ENCODE assay signal across 8 cellular contexts in genomic region chr17:27353469-27354050, GRCh38. TPM values are rescaled to one million over a fixed set of nuclear protein-coding genes. Genes with fewer than 3 reads are reported as not detected.
DNase-seq lines count a peak whose midpoint lies in the region; ATAC-seq and TF ChIP-seq lines count a peak whose summit lies in the region.

No MANE protein-coding gene starts in this region.

- BruUV-seq in HCT116 (replicated peaks; lab: Mats Ljungman, UMichigan): no TSS peak

- peak overlapping the region; percentile 85 to 95 for H3K4me3 ChIP-seq in HCT116 (replicated peaks in 1 of 2; ENCODE audit: low read depth in 1 of 2, low read length in 2 of 2)
- peak overlapping the region; percentile 96 for H3K4me3 ChIP-seq in MM.1S (ENCODE audit: low read length)
- peak overlapping the region; percentile 65 to 82 for H3K4me3 ChIP-seq in SK-N-SH (ENCODE audit: low read depth in 2 of 2, low read length in 1 of 2)
- H3K4me3 ChIP-seq in ovary: peak overlapping the region; percentile 59
- H3K4me3 ChIP-seq in thymus (ENCODE audit: low read length): peak overlapping the region; percentile 62

- H3K9me2 ChIP-seq in HCT116 (ENCODE audit: insufficient read depth): no peaks in the 10 kb centered on the region
- no peaks in the 10 kb centered on the region for H3K9me2 ChIP-seq in MM.1S (replicated peaks; ENCODE audit: insufficient read depth, low read length)
- H3K9me2 ChIP-seq in SK-N-SH: no peaks in the 10 kb centered on the region

- H3K36me3 ChIP-seq in HCT116 (ENCODE audit: control insufficient read depth in 1 of 2, insufficient read depth in 2 of 2, low read length in 2 of 2) (no peaks in the 10 kb centered on the region), MM.1S (replicated peaks; ENCODE audit: insufficient read depth, low read length) (no peaks in the 10 kb centered on the region), SK-N-SH (replicated peaks in 1 of 2; ENCODE audit: control insufficient read depth in 1 of 2, insufficient read depth in 2 of 2, low read length in 1 of 2) (peaks cover 0 to 8% of the 10 kb centered on the region in 2 experiments), ovary (no peaks in the 10 kb centered on the region), thymus (ENCODE audit: control insufficient read depth, insufficient read depth) (no peaks in the 10 kb centered on the region)

- H3K4me1 ChIP-seq in HCT116 (ENCODE audit: control insufficient read depth in 1 of 2, insufficient read depth in 2 of 2, low read length in 2 of 2) (peaks cover 24 to 48% of the 10 kb centered on the region in 2 experiments), MM.1S (ENCODE audit: low read length) (peaks cover 5% of the 10 kb centered on the region; the same call in 1 of the 2 replicates), SK-N-SH (ENCODE audit: control insufficient read depth in 1 of 2, insufficient read depth in 2 of 2, low read depth in 1 of 2, low read length in 1 of 2) (peaks cover 0 to 11% of the 10 kb centered on the region in 2 experiments; a peak in 1 of 4 replicates), ovary (ENCODE audit: insufficient read depth) (no peaks in the 10 kb centered on the region), thymus (ENCODE audit: control insufficient read depth, insufficient read depth, low read length) (peaks cover 7% of the 10 kb centered on the region)

- H3K79me2 ChIP-seq in HCT116 (ENCODE audit: insufficient read depth, low read length) (peaks cover 26% of the 10 kb centered on the region), MM.1S (ENCODE audit: low read length) (no peaks in the 10 kb centered on the region), SK-N-SH (ENCODE audit: insufficient read depth) (peaks cover 10% of the 10 kb centered on the region; the same call in 1 of the 2 replicates)

- TF ChIP-seq EP300 in SK-N-SH (IDR thresholded peaks at IDR 0.05; ENCODE audit: borderline replicate concordance in 1 of 2, low read depth in 1 of 2, low read length in 1 of 2) (peak in 1 of 2 experiments; percentile 74; a peak in 1 of 4 replicates), ovary (IDR thresholded peaks at IDR 0.05) (peak; percentile 7)

- peak overlapping the region; percentile 89 to 98 for H3K27ac Mint-ChIP-seq in activated naive CD4-positive, alpha-beta T cell treated with anti-CD3 and anti-CD28 coated beads, Interleukin-2, amount 50 U/mL, for 72 hours
- peak overlapping the region; percentile 89 for H3K27ac Mint-ChIP-seq in glutamatergic neuron (ENCODE audit: unreplicated experiment)

- intact Hi-C loops in HCT116 (cut with micrococcal nuclease): loop anchor here (1.0 to 5.0 kb wide), 4 partner anchors 28 to 299 kb away; no protein-coding TSS in a partner anchor
- intact Hi-C loops in ovary (cut with DNase I): loop anchor here (1.0 to 10.0 kb wide), 6 partner anchors 101 to 249 kb away; partner anchors contain the start of gene KSR1 (in 2 of the 4)

- 0% methylated on average over 35 of the region's 57 CpGs for WGBS in SK-N-SH (ENCODE audit: low lambda C conversion rate)
- 1% methylated on average over 45 to 57 of the region's 57 CpGs for WGBS in ovary, 3 donors
- under 1% methylated on average over 57 of the region's 57 CpGs for WGBS in thymus

- DNase-seq in GM04504 (ENCODE audit: low read depth): peak; percentile 92
- peak; percentile 78 for DNase-seq in HCT116 (ENCODE audit: low read depth, low spot score)
- DNase-seq in MM.1S: peak; percentile 85
- DNase-seq in SK-N-SH: peak; percentile 99
- peak; percentile 89 to 92 for DNase-seq in activated naive CD4-positive, alpha-beta T cell treated with anti-CD3 and anti-CD28 coated beads, Interleukin-2, amount 50 U/mL, for 72 hours (ENCODE audit: low spot score in 2 of 2)
- peak; percentile 94 for DNase-seq in glutamatergic neuron
- peak; percentile 91 to 95 (median 94) for DNase-seq in ovary

- peak overlapping the region; percentile 98 for H3K9ac ChIP-seq in HCT116 (ENCODE audit: low read length)
- peak overlapping the region; percentile 96 for H3K9ac ChIP-seq in MM.1S (ENCODE audit: low read length)
- peak overlapping the region; percentile 99 for H3K9ac ChIP-seq in SK-N-SH

- H3K27me3 ChIP-seq in HCT116 (ENCODE audit: insufficient read depth, low read length) (no peaks in the 10 kb centered on the region), MM.1S (replicated peaks; ENCODE audit: insufficient read depth, low read length) (no peaks in the 10 kb centered on the region), SK-N-SH (ENCODE audit: insufficient read depth) (no peaks in the 10 kb centered on the region), ovary (no peaks in the 10 kb centered on the region), thymus (ENCODE audit: control insufficient read depth, insufficient read depth) (no peaks in the 10 kb centered on the region)

- peak overlapping the region; percentile 87 for H3K4me2 ChIP-seq in HCT116 (ENCODE audit: low read length)
- peak overlapping the region; percentile 95 for H3K4me2 ChIP-seq in MM.1S (ENCODE audit: low read depth, low read length)
- peak overlapping the region; percentile 92 for H3K4me2 ChIP-seq in SK-N-SH

- POLR2A ChIA-PET in HCT116 (lab: Charles Lee): no interaction called here
- POLR2A ChIA-PET in SK-N-SH (lab: Yijun Ruan, JAX): interaction anchor here (0.8 to 1.8 kb wide), 2 partner anchors 102 to 246 kb away, joined by 3 to 5 read pairs; partner anchors contain the start of gene KSR1

- peaks cover 6% of the 10 kb centered on the region; the same call in 1 of the 2 replicates for H3F3A ChIP-seq in MM.1S (ENCODE audit: insufficient read depth, low read length)
- peaks cover 5% of the 10 kb centered on the region for H3F3A ChIP-seq in SK-N-SH (replicated peaks; ENCODE audit: insufficient read depth)

- peak overlapping the region; percentile 86 for H3K4me3 Mint-ChIP-seq in glutamatergic neuron (ENCODE audit: unreplicated experiment)

- peak; percentile 74 for ATAC-seq in HCT116
- peak; percentile 91 to 94 for ATAC-seq in activated naive CD4-positive, alpha-beta T cell treated with anti-CD3 and anti-CD28 coated beads, Interleukin-2, amount 50 U/mL, for 72 hours

- H3K9me3 ChIP-seq in HCT116 (ENCODE audit: control insufficient read depth in 1 of 2, insufficient read depth in 1 of 2, low read depth in 1 of 2, low read length in 2 of 2): no peaks in the 10 kb centered on the region
- H3K9me3 ChIP-seq in MM.1S (replicated peaks; ENCODE audit: insufficient read depth, low read length): no peaks in the 10 kb centered on the region
- no peaks in the 10 kb centered on the region for H3K9me3 ChIP-seq in SK-N-SH
- no peaks in the 10 kb centered on the region for H3K9me3 ChIP-seq in ovary
- H3K9me3 ChIP-seq in thymus (ENCODE audit: control insufficient read depth): no peaks in the 10 kb centered on the region

- H3K4me1 Mint-ChIP-seq in glutamatergic neuron (ENCODE audit: low read depth, unreplicated experiment): peaks cover 4% of the 10 kb centered on the region

- H3K36me3 Mint-ChIP-seq in activated naive CD4-positive, alpha-beta T cell treated with anti-CD3 and anti-CD28 coated beads, Interleukin-2, amount 50 U/mL, for 72 hours: peaks cover 0 to 7% of the 10 kb centered on the region in 2 donors
- H3K36me3 Mint-ChIP-seq in glutamatergic neuron (ENCODE audit: unreplicated experiment): peaks cover 6% of the 10 kb centered on the region

- TF ChIP-seq RAD21 in HCT116 (IDR thresholded peaks at IDR 0.05; ENCODE audit: low read depth): peak; percentile 70
- TF ChIP-seq RAD21 in SK-N-SH (IDR thresholded peaks at IDR 0.05; ENCODE audit: low read length): peak; percentile 77

- no peaks in the 10 kb centered on the region for H3K9me3 Mint-ChIP-seq in activated naive CD4-positive, alpha-beta T cell treated with anti-CD3 and anti-CD28 coated beads, Interleukin-2, amount 50 U/mL, for 72 hours
- H3K9me3 Mint-ChIP-seq in glutamatergic neuron (ENCODE audit: unreplicated experiment): peaks cover 5% of the 10 kb centered on the region

- H2AFZ ChIP-seq in HCT116 (ENCODE audit: low read depth, low read length, poor library complexity, severe bottlenecking) (no peak overlapping the region), MM.1S (ENCODE audit: low read length) (peak overlapping the region; percentile 94), SK-N-SH (ENCODE audit: low read depth) (peak overlapping the region; percentile 82)

- TF ChIP-seq POLR2A in HCT116 (IDR thresholded peaks at IDR 0.05; ENCODE audit: borderline replicate concordance, extremely low read depth, insufficient read depth, insufficient read length) (peak; percentile 43), ovary (IDR thresholded peaks at IDR 0.05) (peak; percentile 94)

- TF ChIP-seq CTCF in HCT116 (IDR thresholded peaks at IDR 0.05 in 2 of 3, conservative IDR thresholded peaks at IDR 0.05 in 1 of 3; ENCODE audit: borderline replicate concordance in 1 of 3, insufficient read depth in 1 of 3, low read depth in 2 of 3, low read length in 2 of 3) (peak; percentile 58 to 85 (median 73)), MM.1S (IDR thresholded peaks at IDR 0.05; ENCODE audit: low read length) (peak; percentile 60), SK-N-SH (IDR thresholded peaks at IDR 0.05) (peak; percentile 78), glutamatergic neuron (IDR thresholded peaks at IDR 0.05; ENCODE audit: partially characterized antibody, unreplicated experiment) (peak; percentile 98), ovary (IDR thresholded peaks at IDR 0.05) (peak; percentile 88 to 99 (median 99))

- H3K27ac ChIP-seq in HCT116 (ENCODE audit: low read depth, low read length): peak overlapping the region; percentile 93
- peak overlapping the region; percentile 38; the same call in 1 of the 2 replicates for H3K27ac ChIP-seq in MM.1S (ENCODE audit: low read length)
- H3K27ac ChIP-seq in SK-N-SH (ENCODE audit: low read depth in 2 of 2, low read length in 1 of 2): peak overlapping the region; percentile 83 to 88
- peak overlapping the region; percentile 80 to 94 for H3K27ac ChIP-seq in ovary
- peak overlapping the region; percentile 79 for H3K27ac ChIP-seq in thymus (ENCODE audit: low read depth)

- H3K27me3 Mint-ChIP-seq in glutamatergic neuron (ENCODE audit: unreplicated experiment): peaks cover 4% of the 10 kb centered on the region

- RAD21 ChIA-PET in HCT116 (lab: Charles Lee; ENCODE audit: low non-redundant PET in 1 of 2, low total read pairs in 2 of 2, uncharacterized antibody in 2 of 2, unreplicated experiment in 2 of 2): interaction anchor here (0.7 to 2.4 kb wide), 4 partner anchors 215 to 248 kb away, joined by 3 to 7 read pairs (median 5); no protein-coding TSS in a partner anchor

- no peaks in the 10 kb centered on the region for H4K20me1 ChIP-seq in HCT116 (ENCODE audit: insufficient read depth)
- no peaks in the 10 kb centered on the region for H4K20me1 ChIP-seq in MM.1S (ENCODE audit: insufficient read depth, low read length)
- no peaks in the 10 kb centered on the region for H4K20me1 ChIP-seq in SK-N-SH (ENCODE audit: insufficient read depth)

- CTCF ChIA-PET in HCT116 (lab: Charles Lee): interaction anchor here (0.7 to 2.2 kb wide), 8 partner anchors 21 to 247 kb away, joined by 3 to 27 read pairs (median 5); no protein-coding TSS in a partner anchor
- CTCF ChIA-PET in SK-N-SH (lab: Yijun Ruan, JAX): interaction anchor here (0.6 to 7.3 kb wide), 43 partner anchors 8 to 404 kb away, joined by 3 to 98 read pairs (median 4); partner anchors contain the start of gene KSR1

RNA-seq across cellular contexts. Expression of gene WSB1, which starts 59.6 kb away (rescaled TPM):
- 88.0 TPM for total RNA-seq in HCT116 (2021; ENCODE audit: unreplicated experiment)
- 68.8 and 74.3 TPM in 2 replicates for polyA plus RNA-seq in HCT116 (2012)
- polyA plus RNA-seq in SK-N-SH (2012; rRNA removed): 204 and 261 TPM in 2 replicates
- polyA plus RNA-seq in SK-N-SH (2012; cell fraction: cytosol; rRNA removed): 68.2 and 73.8 TPM in 2 replicates
- 1,761 and 2,017 TPM in 2 replicates for polyA plus RNA-seq in SK-N-SH (2012; cell fraction: nucleus; rRNA removed)
- 100 to 1,000 TPM; 181 to 211 TPM for total RNA-seq in activated naive CD4-positive, alpha-beta T cell treated with anti-CD3 and anti-CD28 coated beads, Interleukin-2, amount 50 U/mL, for 72 hours
- 633 TPM for total RNA-seq in glutamatergic neuron (ENCODE audit: unreplicated experiment)
- 100 to 1,000 TPM; 135 to 214 (median 172) TPM for total RNA-seq in ovary
- polyA plus RNA-seq in ovary: 100 to 1,000 TPM in 1 of 2 donors, 10 to 100 TPM in 1; 88.9 to 136 TPM
- polyA plus RNA-seq in thymus: 125 TPM

Comparison
In these comparisons a context has a peak if more than half of its experiments do, and no peak if none do; other contexts are left out.
1. Peak in every context shown above with its lines: DNase-seq, ATAC-seq, H3K4me3 ChIP-seq and H3K27ac ChIP-seq.
2. H3K27ac ChIP-seq: peak in every context shown above with its lines; median percentile 93 in HCT116; 87 in ovary; 86 in SK-N-SH; 79 in thymus; 38 in MM.1S.